7 cellular contexts compared by ENCODE assay signal in the genomic region with DNA sequence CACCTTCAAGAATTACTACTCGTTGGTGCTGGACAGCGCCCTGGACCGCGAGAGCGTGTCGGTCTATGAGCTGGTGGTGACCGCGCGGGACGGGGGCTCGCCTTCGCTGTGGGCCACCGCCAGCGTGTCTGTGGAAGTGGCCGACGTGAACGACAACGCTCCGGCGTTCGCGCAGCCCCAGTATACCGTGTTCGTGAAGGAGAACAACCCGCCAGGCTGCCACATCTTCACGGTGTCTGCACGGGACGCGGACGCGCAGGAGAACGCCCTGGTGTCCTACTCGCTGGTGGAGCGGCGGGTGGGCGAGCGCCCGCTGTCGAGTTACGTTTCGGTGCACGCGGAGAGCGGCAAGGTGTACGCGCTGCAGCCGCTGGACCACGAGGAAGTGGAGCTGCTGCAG. TPM values are rescaled to one million over a fixed set of nuclear protein-coding genes. Genes with fewer than 3 reads are reported as not detected.
"Had no signal": no experiment of that assay in that cellular context is flagged by ENCODE, and none has a peak within 500 bp of the region (broad histone marks: within the 10 kb centered on the region; RNA-seq: fewer than 3 reads in every experiment).

No MANE protein-coding gene starts in this region.

RNA-seq across cellular contexts. Expression of gene PCDHA5, which starts 1.6 kb away (rescaled TPM):
- total RNA-seq: OCI-LY7, PC-9, Right ventricle myocardium superior, SJSA1 had no signal

RNA-seq across cellular contexts. Expression of gene PCDHA6, which starts 4.8 kb away (rescaled TPM):
- total RNA-seq: OCI-LY7, PC-9, Right ventricle myocardium inferior, Right ventricle myocardium superior, SJSA1, SK-MEL-5 had no signal

RNA-seq across cellular contexts. Expression of gene PCDHA7, which starts 11.1 kb away (rescaled TPM):
- total RNA-seq: OCI-LY7, PC-9, Right ventricle myocardium inferior, Right ventricle myocardium superior, SJCRH30 had no signal

RNA-seq across cellular contexts. Expression of gene PCDHA4, which starts 16.1 kb away (rescaled TPM):
- total RNA-seq: OCI-LY7, PC-9, Right ventricle myocardium superior, SJCRH30 had no signal

RNA-seq across cellular contexts. Expression of gene PCDHA8, which starts 18.0 kb away (rescaled TPM):
- total RNA-seq: OCI-LY7, PC-9, Right ventricle myocardium inferior, Right ventricle myocardium superior, SK-MEL-5 had no signal
